In genomic region chr3:127694467-127695215, GRCh38 we compare ENCODE assay signal across 8 cellular contexts. TPM values are rescaled to one million over a fixed set of nuclear protein-coding genes. Genes with fewer than 3 reads are reported as not detected.
DNase-seq lines count a peak whose midpoint lies in the region; ATAC-seq and TF ChIP-seq lines count a peak whose summit lies in the region.

No MANE protein-coding gene starts in this region.

- ATAC-seq in thoracic aorta (ENCODE audit: insufficient number of reproducible peaks, low FRiP score, low read depth) (no peak), HG03159 (IDR thresholded peaks at IDR 0.05; ENCODE audit: unreplicated experiment) (no peak)

- H3K79me2 ChIP-seq in hepatocyte: no peaks in the 10 kb centered on the region

- TF ChIP-seq CTCF in AG04450 (IDR thresholded peaks at IDR 0.05; ENCODE audit: low read depth, low read length) (peak; percentile 23), GM13977 (IDR thresholded peaks at IDR 0.05; ENCODE audit: extremely low read depth, insufficient read depth, missing control alignments) (peak; percentile 36), hepatocyte (IDR thresholded peaks at IDR 0.05; ENCODE audit: poor library complexity) (peak; percentile 16), thoracic aorta (IDR thresholded peaks at IDR 0.05) (peak; percentile 41)

- H3K4me3 ChIP-seq in AG04450 (ENCODE audit: low read depth, low read length) (no peak overlapping the region), hepatocyte (no peak overlapping the region), thoracic aorta (no peak overlapping the region)

- H3K27me3 ChIP-seq in AG04450 (ENCODE audit: control insufficient read depth, insufficient read depth, low read length): no peaks in the 10 kb centered on the region
- H3K27me3 ChIP-seq in hepatocyte: no peaks in the 10 kb centered on the region
- H3K27me3 ChIP-seq in thoracic aorta (replicated peaks; ENCODE audit: insufficient read depth): no peaks in the 10 kb centered on the region

- no peaks in the 10 kb centered on the region for H3K9me3 Mint-ChIP-seq in activated naive CD4-positive, alpha-beta T cell treated with anti-CD3 and anti-CD28 coated beads, Interleukin-2, amount 10 ng/mL, durations not matched to agents 7 days and 5 days

- peaks cover 4% of the 10 kb centered on the region for H3K4me1 Mint-ChIP-seq in activated naive CD4-positive, alpha-beta T cell treated with anti-CD3 and anti-CD28 coated beads, Interleukin-2, amount 10 ng/mL, durations not matched to agents 7 days and 5 days

- DNase-seq in AG04450 (ENCODE audit: low read depth, low spot score): no peak
- DNase-seq in GM13977 (ENCODE audit: low spot score): no peak
- DNase-seq in NCI-H774 (lab: John Stamatoyannopoulos, UW): peak; percentile 65
- DNase-seq in activated naive CD4-positive, alpha-beta T cell treated with anti-CD3 and anti-CD28 coated beads, Interleukin-2, amount 10 ng/mL, durations not matched to agents 7 days and 5 days: peak; percentile 72
- DNase-seq in hepatocyte (ENCODE audit: low spot score): no peak
- DNase-seq in thoracic aorta (ENCODE audit: low spot score): no peak
- no peak for DNase-seq in AG08396 (ENCODE audit: low spot score)

- H3K36me3 Mint-ChIP-seq in activated naive CD4-positive, alpha-beta T cell treated with anti-CD3 and anti-CD28 coated beads, Interleukin-2, amount 10 ng/mL, durations not matched to agents 7 days and 5 days: no peaks in the 10 kb centered on the region

- H4K20me1 ChIP-seq in hepatocyte (ENCODE audit: insufficient read depth, poor library complexity, severe bottlenecking): no peaks in the 10 kb centered on the region

- no peaks in the 10 kb centered on the region; the same call in 1 of the 2 replicates for H3K9me3 ChIP-seq in AG04450 (ENCODE audit: control insufficient read depth, insufficient read depth, low read length)
- H3K9me3 ChIP-seq in hepatocyte (ENCODE audit: low read depth): no peaks in the 10 kb centered on the region
- H3K9me3 ChIP-seq in thoracic aorta: no peaks in the 10 kb centered on the region

- H3K4me2 ChIP-seq in hepatocyte: no peak overlapping the region

- no peak overlapping the region for H3K27ac Mint-ChIP-seq in activated naive CD4-positive, alpha-beta T cell treated with anti-CD3 and anti-CD28 coated beads, Interleukin-2, amount 10 ng/mL, durations not matched to agents 7 days and 5 days

- POLR2A ChIA-PET in AG04450 (lab: Yijun Ruan, JAX): no interaction called here

- WGBS in hepatocyte (ENCODE audit: low lambda C conversion rate, missing lambda C conversion rate): 85% methylated on average over 17 of the region's 17 CpGs

- H3K4me1 ChIP-seq in hepatocyte (ENCODE audit: insufficient read depth) (peaks cover 31% of the 10 kb centered on the region), thoracic aorta (ENCODE audit: control insufficient read depth in 1 of 2, low read depth in 2 of 2) (peaks cover 33 to 56% of the 10 kb centered on the region in 2 donors)

- H3K27me3 Mint-ChIP-seq in activated naive CD4-positive, alpha-beta T cell treated with anti-CD3 and anti-CD28 coated beads, Interleukin-2, amount 10 ng/mL, durations not matched to agents 7 days and 5 days: peaks cover 4% of the 10 kb centered on the region

- no peak overlapping the region for H3K27ac ChIP-seq in AG04450 (ENCODE audit: low read depth, low read length)
- H3K27ac ChIP-seq in hepatocyte: no peak overlapping the region
- H3K27ac ChIP-seq in thoracic aorta: no peak overlapping the region

- no peak overlapping the region for H3K4me3 Mint-ChIP-seq in activated naive CD4-positive, alpha-beta T cell treated with anti-CD3 and anti-CD28 coated beads, Interleukin-2, amount 10 ng/mL, durations not matched to agents 7 days and 5 days

- H2AFZ ChIP-seq in hepatocyte: no peak overlapping the region

- no peaks in the 10 kb centered on the region for H3K36me3 ChIP-seq in hepatocyte (replicated peaks; ENCODE audit: insufficient read depth, low read depth)
- no peaks in the 10 kb centered on the region for H3K36me3 ChIP-seq in thoracic aorta

- CTCF ChIA-PET in AG04450 (lab: Charles Lee): interaction anchor here (1.3 to 3.2 kb wide), 4 partner anchors 12 to 137 kb away, joined by 3 to 20 read pairs (median 10); no protein-coding TSS in a partner anchor
- CTCF ChIA-PET in activated naive CD4-positive, alpha-beta T cell treated with anti-CD3 and anti-CD28 coated beads, Interleukin-2, amount 10 ng/mL, durations not matched to agents 7 days and 5 days (lab: Charles Lee): interaction anchor here (0.7 to 2.1 kb wide), 14 partner anchors 13 to 317 kb away, joined by 3 to 12 read pairs (median 4); partner anchors contain the start of gene ABTB1

- no peaks in the 10 kb centered on the region for H3K9me2 ChIP-seq in hepatocyte (replicated peaks; ENCODE audit: insufficient read depth)

- in situ Hi-C loops in GM13977 (cut with MboI; ENCODE audit: low pct_unique_long_range_greater_than_20kb, low sequenced_read_pairs, unreplicated experiment): no loop called here

RNA-seq across cellular contexts. Expression of gene ABTB1, which starts 21.9 kb away (rescaled TPM):
- polyA plus RNA-seq in AG04450 (2011; rRNA removed) (15.5 and 19.5 TPM in 2 replicates), hepatocyte (13.8 and 23.8 TPM in 2 replicates)
- 22.1 and 30.5 TPM in 2 replicates for polyA minus RNA-seq in AG04450 (2011; rRNA and poly(A)+ RNA removed)
- total RNA-seq in hepatocyte (4.7 and 8.7 TPM in 2 replicates), thoracic aorta (10 to 100 TPM; 71.7 to 78.7 TPM)

Comparison
In these comparisons a context has a peak if more than half of its experiments do, and no peak if none do; other contexts are left out.
1. DNase-seq: peak in NCI-H774 (single experiment) and activated naive CD4-positive, alpha-beta T cell treated with anti-CD3 and anti-CD28 coated beads, Interleukin-2, amount 10 ng/mL, durations not matched to agents 7 days and 5 days (single experiment); none in AG04450 (single experiment), GM13977 (single experiment), hepatocyte (single experiment), thoracic aorta (single experiment) and AG08396 (single experiment).
2. Peak in every context shown above with its lines, with median percentiles within 50 percentile points of each other: CTCF ChIP-seq.